ENCODE assay signal across 8 cellular contexts in the genomic region with DNA sequence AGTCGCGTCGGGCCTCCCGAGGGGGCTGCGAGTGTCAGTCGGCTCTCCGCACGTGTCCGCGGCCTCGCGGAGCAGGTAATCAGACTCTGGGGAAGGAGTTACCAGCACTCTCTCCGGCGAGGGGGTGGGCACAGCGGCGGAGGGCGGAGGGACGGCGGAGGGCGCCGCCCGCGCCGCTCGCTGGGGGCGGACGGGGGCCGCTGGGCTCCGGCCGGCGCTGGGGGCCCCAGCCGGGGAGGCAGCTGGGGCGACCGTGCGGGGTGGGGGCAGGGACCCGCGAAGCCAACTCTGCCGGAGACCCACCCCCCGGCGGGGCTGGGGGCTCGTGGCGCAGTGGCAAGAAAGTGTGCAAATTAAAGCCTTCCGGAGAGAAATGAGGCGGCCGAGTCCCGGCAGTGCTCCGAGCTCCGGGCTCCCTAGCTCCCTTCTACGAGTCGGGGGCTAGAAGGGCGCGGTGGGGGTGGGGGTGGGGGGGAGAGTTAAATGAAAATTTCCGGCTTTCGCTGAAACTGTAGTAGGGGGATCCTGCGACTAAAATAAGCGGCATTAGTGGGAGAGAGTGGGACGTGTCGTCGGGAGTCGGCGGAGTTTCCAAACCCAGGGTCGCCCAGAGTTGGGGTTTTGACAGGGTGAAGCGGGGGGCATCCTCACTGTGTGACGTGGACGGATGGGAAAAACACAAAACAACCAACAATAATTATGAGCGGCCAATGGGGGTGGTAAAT. TPM values are rescaled to one million over a fixed set of nuclear protein-coding genes. Genes with fewer than 3 reads are reported as not detected.
DNase-seq lines count a peak whose midpoint lies in the region; ATAC-seq and TF ChIP-seq lines count a peak whose summit lies in the region.

Gene CDK6, minus strand, starts transcription at position 85 of the 725 bp plus-strand sequence. CDS start 3,250 bp downstream, outside the sequence.

- peaks cover 8% of the 10 kb centered on the region for H3K36me3 Mint-ChIP-seq in endothelial cell (ENCODE audit: low read depth, unreplicated experiment)
- H3K36me3 Mint-ChIP-seq in stimulated activated naive B cell treated with anti-CD40 and anti-IgM and Interleukin-4, amounts not matched to agents 10 μg/mL and 1 μg/mL and 100 μg/mL, for 72 hours = peaks cover 5 to 17% of the 10 kb centered on the region in 2 donors

- H3K4me3 Mint-ChIP-seq in endothelial cell (ENCODE audit: unreplicated experiment) = peak within 1 kb of the TSS; percentile 99
- H3K4me3 Mint-ChIP-seq in stimulated activated naive B cell treated with anti-CD40 and anti-IgM and Interleukin-4, amounts not matched to agents 10 μg/mL and 1 μg/mL and 100 μg/mL, for 72 hours = peak within 1 kb of the TSS; percentile 88 to 99

- H3K27ac Mint-ChIP-seq in endothelial cell (ENCODE audit: unreplicated experiment) = peak within 1 kb of the TSS; percentile 99
- H3K27ac Mint-ChIP-seq in stimulated activated naive B cell treated with anti-CD40 and anti-IgM and Interleukin-4, amounts not matched to agents 10 μg/mL and 1 μg/mL and 100 μg/mL, for 72 hours = peak within 1 kb of the TSS; percentile 88

- H3K4me1 ChIP-seq in mucosa of stomach (ENCODE audit: control insufficient read depth, insufficient read depth, low read length) = peaks cover 5% of the 10 kb centered on the region

- H3K9me3 ChIP-seq in mucosa of stomach (ENCODE audit: control insufficient read depth, low read length) = no peaks in the 10 kb centered on the region

- ATAC-seq in HG02588 (IDR thresholded peaks at IDR 0.05; ENCODE audit: unreplicated experiment) (peak; percentile 33), HG03097 (IDR thresholded peaks at IDR 0.05; ENCODE audit: low FRiP score, unreplicated experiment) (no peak)
- peak; percentile 48 to 58 for ATAC-seq in stimulated activated naive B cell treated with anti-CD40 and anti-IgM and Interleukin-4, amounts not matched to agents 10 μg/mL and 1 μg/mL and 100 μg/mL, for 72 hours (replicated peaks)

- peaks cover 5% of the 10 kb centered on the region for H3K27me3 ChIP-seq in mucosa of stomach (ENCODE audit: control insufficient read depth, insufficient read depth, low read length)

- TF ChIP-seq CTCF in GM12875 (IDR thresholded peaks at IDR 0.05; ENCODE audit: borderline replicate concordance, insufficient read depth, low read depth, low read length) (no peak), endothelial cell (IDR thresholded peaks at IDR 0.05; ENCODE audit: unreplicated experiment) (no peak)

- CTCF ChIA-PET in activated CD8-positive, alpha-beta memory T cell treated with anti-CD3 and anti-CD28 coated beads for 36 hours (lab: Charles Lee) = interaction anchor here (1.0 kb wide), 1 partner anchor 19 kb away, joined by 3 read pairs; no protein-coding TSS in a partner anchor

- peak within 1 kb of the TSS; percentile 73 for H3K9ac ChIP-seq in mucosa of stomach (ENCODE audit: low read length)

- DNase-seq in NCI-H526 treated with DMSO at 0.1 percent for 48 hours (lab: John Stamatoyannopoulos, UW) = peak; percentile 37
- DNase-seq in endothelial cell (ENCODE audit: low spot score) = peak; percentile 78
- DNase-seq in stimulated activated naive B cell treated with anti-CD40 and anti-IgM and Interleukin-4, amounts not matched to agents 10 μg/mL and 1 μg/mL and 100 μg/mL, for 72 hours = peak; percentile 60

- H3K27me3 Mint-ChIP-seq in endothelial cell (ENCODE audit: unreplicated experiment) = peaks cover 19% of the 10 kb centered on the region
- H3K27me3 Mint-ChIP-seq in stimulated activated naive B cell treated with anti-CD40 and anti-IgM and Interleukin-4, amounts not matched to agents 10 μg/mL and 1 μg/mL and 100 μg/mL, for 72 hours = no peaks in the 10 kb centered on the region

- POLR2A ChIA-PET in activated CD8-positive, alpha-beta memory T cell treated with anti-CD3 and anti-CD28 coated beads for 36 hours (lab: Charles Lee) = interaction anchor here (0.6 to 1.4 kb wide), 6 partner anchors 13 to 106 kb away, joined by 3 to 6 read pairs (median 4); no protein-coding TSS in a partner anchor

- H3K36me3 ChIP-seq in mucosa of stomach (ENCODE audit: control insufficient read depth, insufficient read depth, low read length) = no peaks in the 10 kb centered on the region

- peaks cover 27% of the 10 kb centered on the region for H3K4me1 Mint-ChIP-seq in endothelial cell (ENCODE audit: unreplicated experiment)
- peaks cover 20 to 21% of the 10 kb centered on the region in 2 donors for H3K4me1 Mint-ChIP-seq in stimulated activated naive B cell treated with anti-CD40 and anti-IgM and Interleukin-4, amounts not matched to agents 10 μg/mL and 1 μg/mL and 100 μg/mL, for 72 hours

- peak within 1 kb of the TSS; percentile 72 for H3K4me3 ChIP-seq in GM12875 (ENCODE audit: low read depth, low read length)
- H3K4me3 ChIP-seq in mucosa of stomach (ENCODE audit: low read length) = peak within 1 kb of the TSS; percentile 75

- H3K9me3 Mint-ChIP-seq in endothelial cell (ENCODE audit: unreplicated experiment) = no peaks in the 10 kb centered on the region
- H3K9me3 Mint-ChIP-seq in stimulated activated naive B cell treated with anti-CD40 and anti-IgM and Interleukin-4, amounts not matched to agents 10 μg/mL and 1 μg/mL and 100 μg/mL, for 72 hours = no peaks in the 10 kb centered on the region

RNA-seq across cellular contexts. Expression of gene CDK6, which starts in this region (rescaled TPM):
- total RNA-seq in activated CD8-positive, alpha-beta memory T cell treated with anti-CD3 and anti-CD28 coated beads for 36 hours = 100 to 1,000 TPM; 229 to 236 TPM
- total RNA-seq in endothelial cell (ENCODE audit: unreplicated experiment) = 32.6 TPM
